ENCODE assay signal across 11 cellular contexts in the genomic region with DNA sequence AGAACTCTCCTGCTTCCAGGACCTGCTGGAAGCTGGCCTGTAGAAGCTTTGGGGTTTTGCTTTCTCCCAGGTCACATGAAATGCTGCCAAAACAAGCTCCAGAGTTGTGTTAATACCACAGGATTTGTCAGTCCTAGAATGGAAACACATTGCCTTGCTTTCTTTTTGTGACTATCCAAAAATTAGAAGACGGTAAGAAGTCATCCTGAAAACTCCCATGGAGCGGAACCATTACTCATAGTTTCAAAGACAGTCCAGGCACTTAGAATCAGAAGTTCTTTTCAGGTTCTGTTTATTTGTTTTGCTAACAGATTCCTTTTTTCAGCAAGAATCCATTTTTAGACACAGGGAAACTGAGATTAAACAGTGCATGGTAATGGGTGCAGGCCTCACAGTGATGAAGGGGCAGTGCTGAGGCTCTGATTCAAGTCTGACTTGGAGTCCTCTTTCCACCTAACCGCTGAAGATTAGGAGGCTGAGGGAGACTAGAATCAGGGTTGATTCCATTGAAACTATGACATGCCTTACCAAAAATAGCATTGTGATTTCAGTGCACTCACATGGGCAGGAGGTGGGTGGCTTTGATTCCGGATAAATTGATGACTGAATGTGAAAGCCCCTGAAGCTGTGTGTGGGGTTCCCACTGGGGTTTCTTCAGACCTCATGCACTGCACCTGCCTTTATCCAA.
A peak's percentile ranks its signal among the peaks of the same experiment; 100 is the strongest.
DNase-seq lines count a peak whose midpoint lies in the region; ATAC-seq and TF ChIP-seq lines count a peak whose summit lies in the region.
"Had no signal": no experiment of that assay in that cellular context is flagged by ENCODE, and none has a peak within 500 bp of the region (broad histone marks: within the 10 kb centered on the region; RNA-seq: fewer than 3 reads in every experiment).

No MANE protein-coding gene starts in this region.

- H3K9me3 ChIP-seq in left ventricle myocardium inferior (replicated peaks), result no peaks in the 10 kb centered on the region
- no peaks in the 10 kb centered on the region for H3K9me3 ChIP-seq in subcutaneous abdominal adipose tissue (ENCODE audit: control insufficient read depth in 5 of 5, low read length in 5 of 5)
- no peaks in the 10 kb centered on the region for H3K9me3 ChIP-seq in MG63

- no peaks in the 10 kb centered on the region for H3K36me3 Mint-ChIP-seq in activated CD8-positive, alpha-beta memory T cell treated with anti-CD3 and anti-CD28 coated beads, Interleukin-2, amount 10 ng/mL, durations not matched to agents 7 days and 5 days
- no peaks in the 10 kb centered on the region for H3K36me3 Mint-ChIP-seq in effector memory CD8-positive, alpha-beta T cell (ENCODE audit: insufficient read depth)

- H3K36me3 ChIP-seq in left ventricle myocardium inferior (peaks cover 38% of the 10 kb centered on the region), subcutaneous abdominal adipose tissue (ENCODE audit: control insufficient read depth in 5 of 5, insufficient read depth in 5 of 5, low read length in 5 of 5) (peaks cover 0 to 32% (median 27%) of the 10 kb centered on the region in 5 donors), MG63 (no peaks in the 10 kb centered on the region)

- H3K4me1 Mint-ChIP-seq in activated CD8-positive, alpha-beta memory T cell treated with anti-CD3 and anti-CD28 coated beads, Interleukin-2, amount 10 ng/mL, durations not matched to agents 7 days and 5 days, result peaks cover 8% of the 10 kb centered on the region
- peaks cover 0 to 3% of the 10 kb centered on the region in 2 donors for H3K4me1 Mint-ChIP-seq in effector memory CD8-positive, alpha-beta T cell (ENCODE audit: low read depth in 2 of 2)

- ATAC-seq in activated CD8-positive, alpha-beta memory T cell treated with anti-CD3 and anti-CD28 coated beads, Interleukin-2, amount 10 ng/mL, durations not matched to agents 7 days and 5 days, result peak; percentile 27
- no peak for ATAC-seq in effector memory CD8-positive, alpha-beta T cell (replicated peaks)

- H3K27me3 ChIP-seq in left ventricle myocardium inferior (ENCODE audit: low read depth), result no peaks in the 10 kb centered on the region
- no peaks in the 10 kb centered on the region for H3K27me3 ChIP-seq in subcutaneous abdominal adipose tissue (ENCODE audit: control insufficient read depth in 5 of 5, insufficient read depth in 4 of 5, low read length in 5 of 5)
- no peaks in the 10 kb centered on the region for H3K27me3 ChIP-seq in MG63

- H3K4me1 ChIP-seq in left ventricle myocardium inferior (peaks cover 86% of the 10 kb centered on the region), subcutaneous abdominal adipose tissue (ENCODE audit: control insufficient read depth in 5 of 5, insufficient read depth in 5 of 5, low read length in 5 of 5) (peaks cover 4 to 61% (median 35%) of the 10 kb centered on the region in 5 donors)

- no peak overlapping the region for H3K4me3 Mint-ChIP-seq in activated CD8-positive, alpha-beta memory T cell treated with anti-CD3 and anti-CD28 coated beads, Interleukin-2, amount 10 ng/mL, durations not matched to agents 7 days and 5 days
- H3K4me3 Mint-ChIP-seq in effector memory CD8-positive, alpha-beta T cell, result no peak overlapping the region
- H3K4me3 Mint-ChIP-seq: CD4-positive, alpha-beta T cell had no signal

- H3K27ac ChIP-seq in left ventricle myocardium inferior (replicated peaks) (peak overlapping the region; percentile 78), subcutaneous abdominal adipose tissue (ENCODE audit: low read depth, low read length) (peak overlapping the region; percentile 27)
- H3K27ac ChIP-seq: HL-60 had no signal

- CTCF ChIA-PET in activated CD8-positive, alpha-beta memory T cell treated with anti-CD3 and anti-CD28 coated beads, Interleukin-2, amount 10 ng/mL, durations not matched to agents 7 days and 5 days (lab: Charles Lee), result no interaction called here

- no peak overlapping the region for H3K27ac Mint-ChIP-seq in activated CD8-positive, alpha-beta memory T cell treated with anti-CD3 and anti-CD28 coated beads, Interleukin-2, amount 10 ng/mL, durations not matched to agents 7 days and 5 days
- H3K27ac Mint-ChIP-seq in effector memory CD8-positive, alpha-beta T cell, result no peak overlapping the region
- H3K27ac Mint-ChIP-seq: CD4-positive, alpha-beta T cell had no signal

- no peak for TF ChIP-seq CTCF in left ventricle myocardium inferior (IDR thresholded peaks at IDR 0.05; ENCODE audit: borderline replicate concordance)

- H3K9me3 Mint-ChIP-seq in activated CD8-positive, alpha-beta memory T cell treated with anti-CD3 and anti-CD28 coated beads, Interleukin-2, amount 10 ng/mL, durations not matched to agents 7 days and 5 days (ENCODE audit: low read depth), result no peaks in the 10 kb centered on the region
- no peaks in the 10 kb centered on the region for H3K9me3 Mint-ChIP-seq in effector memory CD8-positive, alpha-beta T cell
- H3K9me3 Mint-ChIP-seq: CD4-positive, alpha-beta T cell had no signal

- DNase-seq in activated CD8-positive, alpha-beta memory T cell treated with anti-CD3 and anti-CD28 coated beads, Interleukin-2, amount 10 ng/mL, durations not matched to agents 7 days and 5 days, result peak; percentile 42
- DNase-seq in activated CD8-positive, alpha-beta memory T cell treated with anti-CD3 and anti-CD28 coated beads for 24 hours, result no peak
- DNase-seq in M059J (ENCODE audit: low read depth) (peak; percentile 15), left ventricle myocardium inferior (no peak), SK-N-DZ (ENCODE audit: low spot score) (no peak), MG63 (no peak)
- no peak for DNase-seq in effector memory CD8-positive, alpha-beta T cell
- DNase-seq: CD4-positive, alpha-beta T cell; erythroblast had no signal

- no peak overlapping the region for H3K9ac ChIP-seq in subcutaneous abdominal adipose tissue (ENCODE audit: low read length in 5 of 5)

- H3K4me3 ChIP-seq in left ventricle myocardium inferior (peak overlapping the region; percentile 16), subcutaneous abdominal adipose tissue (ENCODE audit: low read depth in 1 of 5, low read length in 5 of 5) (no peak overlapping the region), MG63 (no peak overlapping the region)

- H3K27me3 Mint-ChIP-seq in activated CD8-positive, alpha-beta memory T cell treated with anti-CD3 and anti-CD28 coated beads, Interleukin-2, amount 10 ng/mL, durations not matched to agents 7 days and 5 days, result peaks cover 27% of the 10 kb centered on the region
- peaks cover 32 to 48% of the 10 kb centered on the region in 2 donors for H3K27me3 Mint-ChIP-seq in effector memory CD8-positive, alpha-beta T cell
- H3K27me3 Mint-ChIP-seq: CD4-positive, alpha-beta T cell had no signal

- intact Hi-C loops in left ventricle myocardium inferior (cut with micrococcal nuclease), result no loop called here

Comparison
In these comparisons a context has a peak if more than half of its experiments do, and no peak if none do; other contexts are left out.
1. DNase-seq: peak in activated CD8-positive, alpha-beta memory T cell treated with anti-CD3 and anti-CD28 coated beads, Interleukin-2, amount 10 ng/mL, durations not matched to agents 7 days and 5 days (single experiment) and M059J (single experiment); none in activated CD8-positive, alpha-beta memory T cell treated with anti-CD3 and anti-CD28 coated beads for 24 hours (single experiment), left ventricle myocardium inferior (single experiment), effector memory CD8-positive, alpha-beta T cell (0 of 3), SK-N-DZ (single experiment) and MG63 (single experiment).